ENCODE assay signal across 32 cellular contexts in the genomic region with DNA sequence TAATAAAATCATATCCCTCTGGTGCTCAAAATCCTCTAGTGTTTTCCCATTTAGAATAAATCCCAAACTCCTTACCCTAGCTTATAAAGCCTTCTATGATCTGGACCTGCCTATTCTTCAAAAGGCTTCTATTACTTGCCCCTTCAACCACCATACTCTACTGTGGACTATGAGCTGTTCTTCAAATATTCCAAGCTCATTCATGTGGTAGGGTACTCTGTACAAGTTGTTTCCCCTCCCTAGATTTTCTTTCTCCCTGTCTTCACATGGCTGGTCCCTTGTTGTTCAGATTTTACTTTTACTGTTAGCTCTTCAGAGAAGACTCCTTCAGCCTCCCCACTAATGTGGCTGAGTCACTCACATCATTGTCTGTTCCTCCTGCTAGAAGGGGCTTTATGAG.
DNase-seq lines count a peak whose midpoint lies in the region; ATAC-seq, FAIRE-seq and TF ChIP-seq lines count a peak whose summit lies in the region.
"Had no signal": no experiment of that assay in that cellular context is flagged by ENCODE, and none has a peak within 500 bp of the region (broad histone marks: within the 10 kb centered on the region; RNA-seq: fewer than 3 reads in every experiment).

No MANE protein-coding gene starts in this region.

- DNase-seq in Caco-2 (no peak), astrocyte (ENCODE audit: low read depth) (peak; percentile 56), kidney glomerular epithelial cell (lab: John Stamatoyannopoulos, UW) (peak; percentile 48), osteocyte (ENCODE audit: extremely low spot score, unreplicated experiment) (no peak), NCI-H82 treated with DMSO at 0.1 percent for 48 hours (lab: John Stamatoyannopoulos, UW; ENCODE audit: unreplicated experiment) (no peak), hippocampal formation (lab: John Stamatoyannopoulos, UW) (no peak), NCI-H82 (lab: John Stamatoyannopoulos, UW) (no peak)
- DNase-seq: activated CD4-positive, alpha-beta memory T cell treated with anti-CD3 and anti-CD28 coated beads, Interleukin-2, amount 10 ng/mL, durations not matched to agents 7 days and 5 days; amygdala; BE2C; effector memory CD4-positive, alpha-beta T cell; foreskin melanocyte; H7; hypothalamus; NCI-H1436 treated with DMSO at 0.1 percent for 48 hours; NCI-H2107; NCI-H446; NCI-H774; RPMI8226; thyroid gland had no signal

- H3K4me3 Mint-ChIP-seq in Caco-2 (ENCODE audit: unreplicated experiment) (no peak overlapping the region), astrocyte (ENCODE audit: unreplicated experiment) (no peak overlapping the region), osteocyte (ENCODE audit: unreplicated experiment) (no peak overlapping the region)
- H3K4me3 Mint-ChIP-seq: activated CD4-positive, alpha-beta memory T cell treated with anti-CD3 and anti-CD28 coated beads, Interleukin-2, amount 10 ng/mL, durations not matched to agents 7 days and 5 days; activated naive CD4-positive, alpha-beta T cell treated with anti-CD3 and anti-CD28 coated beads, Interleukin-2, amount 50 U/mL, for 24 hours; stimulated activated naive CD8-positive, alpha-beta T cell treated with anti-CD3 and anti-CD28 coated beads, Interleukin-15, Interleukin-2, amounts not matched to agents 100 ng/mL and 50 ng/mL, for 24 hours; T-helper 1 cell treated with Interleukin-12 subunit alpha and Interleukin-12 subunit beta and Interleukin-4 antibody, amounts not matched to agents 30 μg/mL and 1 μg/mL, for 36 hours had no signal

- CTCF ChIA-PET in Caco-2 (lab: Charles Lee), result interaction anchor here (1.0 kb wide), 1 partner anchor 24 kb away, joined by 3 read pairs; no protein-coding TSS in a partner anchor

- H3K36me3 ChIP-seq in Caco-2 (ENCODE audit: control insufficient read depth, insufficient read depth, low read length) (no peaks in the 10 kb centered on the region), astrocyte (ENCODE audit: insufficient read depth, low read length) (no peaks in the 10 kb centered on the region)
- H3K36me3 ChIP-seq: BE2C, cardiac muscle cell, prostate gland, thyroid gland had no signal

- POLR2A ChIA-PET in Caco-2 (lab: Charles Lee), result no interaction called here

- H3K36me3 Mint-ChIP-seq in Caco-2 (ENCODE audit: insufficient read depth, unreplicated experiment) (no peaks in the 10 kb centered on the region), astrocyte (ENCODE audit: low read depth, unreplicated experiment) (no peaks in the 10 kb centered on the region), osteocyte (ENCODE audit: unreplicated experiment) (no peaks in the 10 kb centered on the region)
- H3K36me3 Mint-ChIP-seq: activated naive CD4-positive, alpha-beta T cell treated with anti-CD3 and anti-CD28 coated beads, Interleukin-2, amount 50 U/mL, for 24 hours had no signal

- no peaks in the 10 kb centered on the region for H4K20me1 ChIP-seq in astrocyte (ENCODE audit: insufficient read depth, low read length)

- BruUV-seq in Caco-2 (replicated peaks; lab: Mats Ljungman, UMichigan), result no TSS peak

- ATAC-seq in GM18858 (IDR thresholded peaks at IDR 0.05; ENCODE audit: unreplicated experiment), result no peak
- ATAC-seq: esophagus mucosa had no signal

- no peaks in the 10 kb centered on the region for H3K79me2 ChIP-seq in astrocyte (ENCODE audit: insufficient read depth, low read length)

- intact Hi-C loops in Caco-2 (cut with micrococcal nuclease; ENCODE audit: unreplicated experiment), result no loop called here

- H3K4me1 ChIP-seq in Caco-2 (peaks cover 15% of the 10 kb centered on the region), astrocyte (ENCODE audit: insufficient read depth, low read length) (peaks cover 31% of the 10 kb centered on the region)
- H3K4me1 ChIP-seq: BE2C, prostate gland had no signal

- H3K9ac ChIP-seq in astrocyte (ENCODE audit: low read length), result no peak overlapping the region
- H3K9ac ChIP-seq: KMS-11 had no signal

- peaks cover 10% of the 10 kb centered on the region for H3K9me3 Mint-ChIP-seq in Caco-2 (ENCODE audit: unreplicated experiment)
- H3K9me3 Mint-ChIP-seq in astrocyte (ENCODE audit: unreplicated experiment), result no peaks in the 10 kb centered on the region
- H3K9me3 Mint-ChIP-seq in osteocyte (ENCODE audit: unreplicated experiment), result no peaks in the 10 kb centered on the region
- H3K9me3 Mint-ChIP-seq: activated CD4-positive, alpha-beta memory T cell treated with anti-CD3 and anti-CD28 coated beads, Interleukin-2, amount 10 ng/mL, durations not matched to agents 7 days and 5 days; activated naive CD4-positive, alpha-beta T cell treated with anti-CD3 and anti-CD28 coated beads, Interleukin-2, amount 50 U/mL, for 24 hours; activated T-helper 2 cell treated with anti-CD3 and anti-CD28 coated beads, Interferon-gamma antibody, Interleukin-2, Interleukin-4, amounts not matched to agents 10 μg/mL and 5 μg/mL and 100 μg/mL, durations not matched to agents 14 hours and 24 hours and 36 hours; stimulated activated naive CD8-positive, alpha-beta T cell treated with anti-CD3 and anti-CD28 coated beads, Interleukin-15, Interleukin-2, amounts not matched to agents 100 ng/mL and 50 ng/mL, for 24 hours; T-helper 1 cell treated with Interleukin-12 subunit alpha and Interleukin-12 subunit beta and Interleukin-4 antibody, amounts not matched to agents 30 μg/mL and 1 μg/mL, for 36 hours had no signal

- no peak overlapping the region for H3K27ac ChIP-seq in astrocyte (ENCODE audit: low read depth, low read length)
- H3K27ac ChIP-seq: cardiac muscle cell, coronary artery, KMS-11, prostate gland, thyroid gland had no signal

- H3K9me3 ChIP-seq in Caco-2, result no peaks in the 10 kb centered on the region
- no peaks in the 10 kb centered on the region for H3K9me3 ChIP-seq in astrocyte (ENCODE audit: insufficient read depth, low read depth, low read length)
- H3K9me3 ChIP-seq: BE2C, prostate gland, thyroid gland had no signal

- H3K27me3 ChIP-seq in Caco-2 (replicated peaks; ENCODE audit: control insufficient read depth, insufficient read depth, low read length), result no peaks in the 10 kb centered on the region
- no peaks in the 10 kb centered on the region for H3K27me3 ChIP-seq in astrocyte (ENCODE audit: insufficient read depth, low read length)
- H3K27me3 ChIP-seq: BE2C, cardiac muscle cell, thyroid gland had no signal

- no peaks in the 10 kb centered on the region for H3K27me3 Mint-ChIP-seq in Caco-2 (ENCODE audit: insufficient read depth, unreplicated experiment)
- no peaks in the 10 kb centered on the region for H3K27me3 Mint-ChIP-seq in astrocyte (ENCODE audit: low read depth, unreplicated experiment)
- H3K27me3 Mint-ChIP-seq in osteocyte (ENCODE audit: unreplicated experiment), result no peaks in the 10 kb centered on the region
- H3K27me3 Mint-ChIP-seq: activated naive CD4-positive, alpha-beta T cell treated with anti-CD3 and anti-CD28 coated beads, Interleukin-2, amount 50 U/mL, for 24 hours had no signal

- peak; percentile 54 for FAIRE-seq in astrocyte (lab: Jason Lieb, UNC)
- FAIRE-seq: TTC549 had no signal

- no peak overlapping the region for H3K4me3 ChIP-seq in Caco-2 (ENCODE audit: low read depth, low read length)
- H3K4me3 ChIP-seq in astrocyte (ENCODE audit: insufficient read depth, low read depth, low read length), result no peak overlapping the region
- H3K4me3 ChIP-seq: cardiac muscle cell, coronary artery, prostate gland, skin epidermis, thyroid gland had no signal

- H3K4me1 Mint-ChIP-seq in Caco-2 (ENCODE audit: low read depth, unreplicated experiment) (peaks cover 36% of the 10 kb centered on the region), astrocyte (ENCODE audit: low read depth, unreplicated experiment) (peaks cover 71% of the 10 kb centered on the region), osteocyte (ENCODE audit: unreplicated experiment) (peaks cover 44% of the 10 kb centered on the region)
- H3K4me1 Mint-ChIP-seq: activated CD4-positive, alpha-beta memory T cell treated with anti-CD3 and anti-CD28 coated beads, Interleukin-2, amount 10 ng/mL, durations not matched to agents 7 days and 5 days; activated naive CD4-positive, alpha-beta T cell treated with anti-CD3 and anti-CD28 coated beads, Interleukin-2, amount 50 U/mL, for 24 hours had no signal

- H2AFZ ChIP-seq in astrocyte (ENCODE audit: low read depth, low read length), result no peak overlapping the region

- peak overlapping the region; percentile 8 for H3K4me2 ChIP-seq in astrocyte (ENCODE audit: low read length)
- H3K4me2 ChIP-seq: KMS-11 had no signal

- peak overlapping the region; percentile 25 for H3K27ac Mint-ChIP-seq in Caco-2 (ENCODE audit: unreplicated experiment)
- H3K27ac Mint-ChIP-seq in astrocyte (ENCODE audit: unreplicated experiment), result peak overlapping the region; percentile 60
- peak overlapping the region; percentile 48 for H3K27ac Mint-ChIP-seq in osteocyte (ENCODE audit: unreplicated experiment)
- H3K27ac Mint-ChIP-seq: activated CD4-positive, alpha-beta memory T cell treated with anti-CD3 and anti-CD28 coated beads, Interleukin-2, amount 10 ng/mL, durations not matched to agents 7 days and 5 days; activated naive CD4-positive, alpha-beta T cell treated with anti-CD3 and anti-CD28 coated beads, Interleukin-2, amount 50 U/mL, for 24 hours; activated T-helper 2 cell treated with anti-CD3 and anti-CD28 coated beads, Interferon-gamma antibody, Interleukin-2, Interleukin-4, amounts not matched to agents 10 μg/mL and 5 μg/mL and 100 μg/mL, durations not matched to agents 14 hours and 24 hours and 36 hours; stimulated activated naive CD8-positive, alpha-beta T cell treated with anti-CD3 and anti-CD28 coated beads, Interleukin-15, Interleukin-2, amounts not matched to agents 100 ng/mL and 50 ng/mL, for 24 hours; T-helper 1 cell treated with Interleukin-12 subunit alpha and Interleukin-12 subunit beta and Interleukin-4 antibody, amounts not matched to agents 30 μg/mL and 1 μg/mL, for 36 hours had no signal

- TF ChIP-seq CTCF in Caco-2 (IDR thresholded peaks at IDR 0.05; ENCODE audit: insufficient read depth in 1 of 2, low read depth in 1 of 2, low read length in 1 of 2, severe bottlenecking in 1 of 2, unreplicated experiment in 1 of 2), result no peak
- no peak for TF ChIP-seq CTCF in astrocyte (IDR thresholded peaks at IDR 0.05; ENCODE audit: insufficient read depth, low read depth, low read length)
- TF ChIP-seq CTCF in osteocyte (IDR thresholded peaks at IDR 0.05), result no peak

Comparison
In these comparisons a context has a peak if more than half of its experiments do, and no peak if none do; other contexts are left out.
1. DNase-seq: peak in astrocyte (single experiment) and kidney glomerular epithelial cell (single experiment); none in Caco-2 (0 of 2), osteocyte (single experiment), NCI-H82 treated with DMSO at 0.1 percent for 48 hours (single experiment), hippocampal formation (0 of 2) and NCI-H82 (single experiment).
2. Peak in every context shown above with its lines, with median percentiles within 50 percentile points of each other: H3K27ac Mint-ChIP-seq.